ENCODE assay signal across 11 cellular contexts in genomic region chr2:138780451-138780880, GRCh38. TPM values are rescaled to one million over a fixed set of nuclear protein-coding genes. Genes with fewer than 3 reads are reported as not detected.
DNase-seq lines count a peak whose midpoint lies in the region; ATAC-seq and TF ChIP-seq lines count a peak whose summit lies in the region.
"Had no signal": no experiment of that assay in that cellular context is flagged by ENCODE, and none has a peak within 500 bp of the region (broad histone marks: within the 10 kb centered on the region; RNA-seq: fewer than 3 reads in every experiment).

No MANE protein-coding gene starts in this region.

- H3K27me3 ChIP-seq in heart left ventricle (peaks cover 10 to 64% (median 43%) of the 10 kb centered on the region in 9 donors), left ventricle myocardium inferior (ENCODE audit: low read depth) (peaks cover 87% of the 10 kb centered on the region)

- H3K27me3 Mint-ChIP-seq in neural crest cell (ENCODE audit: low read depth) = peaks cover 76% of the 10 kb centered on the region

- H3K4me3 Mint-ChIP-seq in neural crest cell = peak overlapping the region; percentile 65
- H3K4me3 Mint-ChIP-seq: activated B cell treated with CpG ODN at 0.5 μM for 24 hours had no signal

- DNase-seq in heart left ventricle = no peak
- no peak for DNase-seq in cardiac septum (ENCODE audit: low spot score)
- no peak for DNase-seq in left ventricle myocardium inferior
- peak; percentile 29 for DNase-seq in neural crest cell (ENCODE audit: low read depth, low spot score)
- no peak for DNase-seq in stimulated activated CD4-positive, alpha-beta T cell treated with anti-CD3 and anti-CD28 coated beads, Interleukin-15, amount 100 ng/mL, for 24 hours
- DNase-seq in dedifferentiated amniotic fluid mesenchymal stem cell (ENCODE audit: extremely low spot score) = no peak
- DNase-seq: activated B cell treated with CpG ODN at 0.5 μM for 24 hours, SIG-M5 had no signal

- TF ChIP-seq POLR2A in heart left ventricle (IDR thresholded peaks at IDR 0.05) = no peak

- H3K9me3 ChIP-seq in heart left ventricle (no peaks in the 10 kb centered on the region), left ventricle myocardium inferior (replicated peaks) (no peaks in the 10 kb centered on the region)

- H3K27ac ChIP-seq in heart left ventricle = no peak overlapping the region
- no peak overlapping the region for H3K27ac ChIP-seq in left ventricle myocardium inferior (replicated peaks)
- no peak overlapping the region for H3K27ac ChIP-seq in urinary bladder (ENCODE audit: low read depth)
- H3K27ac ChIP-seq: KMS-11 had no signal

- peaks cover 21% of the 10 kb centered on the region for H3K4me1 Mint-ChIP-seq in neural crest cell

- H3K36me3 Mint-ChIP-seq in neural crest cell (ENCODE audit: low read depth) = no peaks in the 10 kb centered on the region

- intact Hi-C loops in heart left ventricle (cut with DNase I) = loop anchor here in 7 of 10 donors (10.0 kb wide), 4 partner anchors 306 to 866 kb away; no protein-coding TSS in a partner anchor
- intact Hi-C loops in cardiac septum (cut with DNase I) = loop anchor here (10.0 kb wide), 3 partner anchors 286 to 866 kb away; no protein-coding TSS in a partner anchor
- intact Hi-C loops in left ventricle myocardium inferior (cut with micrococcal nuclease) = no loop called here

- H3K36me3 ChIP-seq in heart left ventricle = no peaks in the 10 kb centered on the region
- H3K36me3 ChIP-seq in left ventricle myocardium inferior = no peaks in the 10 kb centered on the region
- H3K36me3 ChIP-seq in urinary bladder (ENCODE audit: insufficient read depth) = no peaks in the 10 kb centered on the region

- H3K9me3 Mint-ChIP-seq in neural crest cell = no peaks in the 10 kb centered on the region
- H3K9me3 Mint-ChIP-seq: activated B cell treated with CpG ODN at 0.5 μM for 24 hours had no signal

- no peak for TF ChIP-seq CTCF in heart left ventricle (IDR thresholded peaks at IDR 0.05)
- TF ChIP-seq CTCF in left ventricle myocardium inferior (IDR thresholded peaks at IDR 0.05; ENCODE audit: borderline replicate concordance) = no peak
- TF ChIP-seq CTCF in neural crest cell (conservative IDR thresholded peaks at IDR 0.05) = no peak

- WGBS in heart left ventricle, 4 donors = 1 to 3% (median 2%) methylated on average over 10 to 39 of the region's 39 CpGs
- under 1% methylated on average over 39 of the region's 39 CpGs for WGBS in urinary bladder

- H3K4me3 ChIP-seq in heart left ventricle (peak overlapping the region in 11 of 12 donors; percentile 21 to 48 (median 37)), left ventricle myocardium inferior (peak overlapping the region; percentile 56), urinary bladder (ENCODE audit: low read depth, low read length) (peak overlapping the region; percentile 7)

- ATAC-seq in heart left ventricle = peak in 1 of 4 donors; percentile 36
- ATAC-seq in HG02763 (IDR thresholded peaks at IDR 0.05; ENCODE audit: unreplicated experiment) = no peak

- H3K27ac Mint-ChIP-seq in neural crest cell (ENCODE audit: unreplicated experiment) = no peak overlapping the region
- H3K27ac Mint-ChIP-seq: activated B cell treated with CpG ODN at 0.5 μM for 24 hours had no signal

- peaks cover 0 to 19% (median 8%) of the 10 kb centered on the region in 12 donors for H3K4me1 ChIP-seq in heart left ventricle
- H3K4me1 ChIP-seq in left ventricle myocardium inferior = peaks cover 23% of the 10 kb centered on the region
- H3K4me1 ChIP-seq in urinary bladder (ENCODE audit: insufficient read depth) = no peaks in the 10 kb centered on the region

RNA-seq across cellular contexts. Expression of gene NXPH2, which starts 0.3 kb away (rescaled TPM):
- total RNA-seq in heart left ventricle (under 1 TPM in 1 of 9 donors, not detected in 8; 0.91 TPM), cardiac septum (not detected), left ventricle myocardium inferior (not detected), neural crest cell (3.6 and 4.1 TPM in 2 replicates), urinary bladder (1.5 TPM)
- polyA plus RNA-seq in heart left ventricle (not detected), urinary bladder (not detected)
- total RNA-seq: activated B cell treated with CpG ODN at 0.5 μM for 24 hours had no signal
